5 cellular contexts compared by ENCODE assay signal in the genomic region with DNA sequence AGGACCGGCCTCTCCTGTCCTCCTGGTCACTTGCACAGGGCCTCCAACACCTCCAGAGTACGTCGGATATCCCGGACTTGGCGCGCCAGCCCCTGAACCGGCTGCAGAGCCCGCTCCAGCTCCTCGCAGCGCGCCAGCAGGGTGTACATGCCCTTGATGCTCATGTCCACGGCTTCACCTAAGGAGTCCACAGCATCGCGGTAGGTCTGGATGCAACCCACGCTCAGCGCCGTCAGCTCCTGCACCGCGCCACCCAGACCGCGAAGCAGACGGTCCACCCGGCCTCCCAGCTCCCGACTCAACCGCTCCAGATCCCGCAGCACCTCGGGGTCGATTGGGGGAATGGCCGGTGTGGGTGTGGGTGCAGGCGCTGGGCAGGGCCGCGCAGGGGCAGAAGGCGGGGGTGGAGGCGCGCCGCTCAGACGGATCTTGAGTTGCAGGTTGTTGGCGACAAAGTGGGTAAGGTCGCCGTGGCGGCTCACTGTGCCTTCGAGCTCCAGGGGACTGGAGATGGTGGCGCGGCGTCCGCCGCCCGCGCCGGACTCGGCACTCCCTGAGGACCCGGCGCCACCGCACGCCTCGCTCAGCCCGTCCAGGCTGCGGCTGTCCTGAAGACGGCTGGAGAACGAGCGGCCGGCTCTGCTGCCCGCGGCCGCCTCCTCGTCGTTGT. TPM values are rescaled to one million over a fixed set of nuclear protein-coding genes. Genes with fewer than 3 reads are reported as not detected.
A peak's percentile ranks its signal among the peaks of the same experiment; 100 is the strongest.
DNase-seq lines count a peak whose midpoint lies in the region; ATAC-seq and TF ChIP-seq lines count a peak whose summit lies in the region.

No MANE protein-coding gene starts in this region.

- H3K27ac ChIP-seq in caudate nucleus (ENCODE audit: low read depth, low read length), result peak overlapping the region; percentile 99

- peaks cover 9% of the 10 kb centered on the region for H3K4me1 Mint-ChIP-seq in osteocyte (ENCODE audit: unreplicated experiment)

- no peaks in the 10 kb centered on the region for H3K9me3 Mint-ChIP-seq in osteocyte (ENCODE audit: unreplicated experiment)

- no peaks in the 10 kb centered on the region; the same call in 1 of the 2 replicates for H3K36me3 ChIP-seq in MG63

- TF ChIP-seq CTCF in osteocyte (IDR thresholded peaks at IDR 0.05), result no peak

- ATAC-seq in HG03175 (IDR thresholded peaks at IDR 0.05; ENCODE audit: unreplicated experiment), result no peak

- H3K36me3 Mint-ChIP-seq in osteocyte (ENCODE audit: unreplicated experiment), result no peaks in the 10 kb centered on the region

- H3K27me3 Mint-ChIP-seq in osteocyte (ENCODE audit: unreplicated experiment), result no peaks in the 10 kb centered on the region

- DNase-seq in MG63 (no peak), caudate nucleus (lab: John Stamatoyannopoulos, UW) (peak in 7 of 61 donors; percentile 4 to 47 (median 28)), osteocyte (ENCODE audit: extremely low spot score, unreplicated experiment) (no peak), AG20443 (ENCODE audit: low spot score) (no peak)

- H3K27me3 ChIP-seq in MG63, result no peaks in the 10 kb centered on the region

- H3K4me3 Mint-ChIP-seq in osteocyte (ENCODE audit: unreplicated experiment), result no peak overlapping the region

- H3K9me3 ChIP-seq in MG63, result no peaks in the 10 kb centered on the region

- peak overlapping the region; percentile 88 for H3K27ac Mint-ChIP-seq in osteocyte (ENCODE audit: unreplicated experiment)

- H3K4me3 ChIP-seq in MG63, result peak overlapping the region; percentile 98

RNA-seq across cellular contexts. Expression of gene BORCS6, which starts 0.8 kb away (rescaled TPM):
- 8.6 and 17.3 TPM in 2 replicates for total RNA-seq in MG63 (2014; rRNA removed; shearing (Covaris generic); ENCODE audit: low replicate concordance)
- total RNA-seq in osteocyte, result 6.2 and 6.8 TPM in 2 replicates

RNA-seq across cellular contexts. Expression of gene TMEM107, which starts 13.0 kb away (rescaled TPM):
- total RNA-seq in MG63 (2014; rRNA removed; shearing (Covaris generic); ENCODE audit: low replicate concordance), result 17.6 and 25.6 TPM in 2 replicates
- 8.4 and 10.5 TPM in 2 replicates for total RNA-seq in osteocyte

RNA-seq across cellular contexts. Expression of gene AURKB, which starts 21.2 kb away (rescaled TPM):
- total RNA-seq in MG63 (2014; rRNA removed; shearing (Covaris generic); ENCODE audit: low replicate concordance), result 89.2 and 119 TPM in 2 replicates
- 13.3 and 15.7 TPM in 2 replicates for total RNA-seq in osteocyte

RNA-seq across cellular contexts. Expression of gene VAMP2, which starts 26.4 kb away (rescaled TPM):
- total RNA-seq in MG63 (2014; rRNA removed; shearing (Covaris generic); ENCODE audit: low replicate concordance), result 0.59 and 3.2 TPM in 2 replicates
- total RNA-seq in osteocyte, result 57.2 and 70.0 TPM in 2 replicates

RNA-seq across cellular contexts. Expression of gene PER1, which starts 37.0 kb away (rescaled TPM):
- 1.3 and 7.9 TPM in 2 replicates for total RNA-seq in MG63 (2014; rRNA removed; shearing (Covaris generic); ENCODE audit: low replicate concordance)
- total RNA-seq in osteocyte, result 106 and 173 TPM in 2 replicates
